8 cellular contexts compared by ENCODE assay signal in genomic region chr19:49148784-49149651, GRCh38. TPM values are rescaled to one million over a fixed set of nuclear protein-coding genes. Genes with fewer than 3 reads are reported as not detected.
DNase-seq lines count a peak whose midpoint lies in the region; ATAC-seq and TF ChIP-seq lines count a peak whose summit lies in the region.

No MANE protein-coding gene starts in this region.

- peak overlapping the region; percentile 32 to 88 (median 76) for H3K4me3 Mint-ChIP-seq in naive thymus-derived CD4-positive, alpha-beta T cell
- H3K4me3 Mint-ChIP-seq in stimulated activated naive B cell treated with anti-CD40 and anti-IgM and Interleukin-4, amounts not matched to agents 10 μg/mL and 1 μg/mL and 100 μg/mL, for 72 hours: peak overlapping the region; percentile 90 to 94

- no peaks in the 10 kb centered on the region for H3F3A ChIP-seq in Loucy (ENCODE audit: low read depth)

- no peak overlapping the region for H3K27ac Mint-ChIP-seq in naive thymus-derived CD4-positive, alpha-beta T cell
- H3K27ac Mint-ChIP-seq in stimulated activated naive B cell treated with anti-CD40 and anti-IgM and Interleukin-4, amounts not matched to agents 10 μg/mL and 1 μg/mL and 100 μg/mL, for 72 hours: no peak overlapping the region

- H3K9me3 ChIP-seq in Loucy (ENCODE audit: insufficient read depth, low read depth, low read length): no peaks in the 10 kb centered on the region
- H3K9me3 ChIP-seq in naive thymus-derived CD4-positive, alpha-beta T cell (ENCODE audit: control insufficient read depth in 2 of 3, low read length in 3 of 3): no peaks in the 10 kb centered on the region

- no peaks in the 10 kb centered on the region for H4K20me1 ChIP-seq in Loucy (ENCODE audit: insufficient read depth, low read length, poor library complexity, severe bottlenecking)

- POLR2A ChIA-PET in naive thymus-derived CD4-positive, alpha-beta T cell (lab: Charles Lee): interaction anchor here (1.5 kb wide), 1 partner anchor 51 kb away, joined by 4 read pairs; no protein-coding TSS in a partner anchor

- no peak overlapping the region for H3K27ac ChIP-seq in naive thymus-derived CD4-positive, alpha-beta T cell (ENCODE audit: low read depth, low read length)

- CTCF ChIA-PET in naive thymus-derived CD4-positive, alpha-beta T cell (lab: Charles Lee): interaction anchor here (0.6 to 4.6 kb wide), 5 partner anchors 10 to 162 kb away, joined by 3 to 28 read pairs (median 3); partner anchors contain the start of gene LIN7B

- peaks cover 16 to 43% (median 35%) of the 10 kb centered on the region in 7 donors for H3K4me1 Mint-ChIP-seq in naive thymus-derived CD4-positive, alpha-beta T cell
- H3K4me1 Mint-ChIP-seq in stimulated activated naive B cell treated with anti-CD40 and anti-IgM and Interleukin-4, amounts not matched to agents 10 μg/mL and 1 μg/mL and 100 μg/mL, for 72 hours: peaks cover 32 to 46% of the 10 kb centered on the region in 2 donors

- no peak for TF ChIP-seq CTCF in Loucy (conservative IDR thresholded peaks at IDR 0.05; ENCODE audit: low read length)

- DNase-seq in DMS 273 treated with DMSO at 0.1 percent for 48 hours (lab: John Stamatoyannopoulos, UW): peak; percentile 90
- peak; percentile 63 for DNase-seq in SHP77 treated with DMSO at 0.1 percent for 48 hours (lab: John Stamatoyannopoulos, UW)
- DNase-seq in activated effector memory CD4-positive, alpha-beta T cell treated with anti-CD3 and anti-CD28 coated beads, Interleukin-2, amount 50 U/mL, for 16 hours: peak; percentile 91
- peak; percentile 84 for DNase-seq in fibroblast of peridontal ligament (ENCODE audit: extremely low read depth)
- peak; percentile 39 to 83 (median 59) for DNase-seq in naive thymus-derived CD4-positive, alpha-beta T cell
- peak; percentile 77 for DNase-seq in stimulated activated naive B cell treated with anti-CD40 and anti-IgM and Interleukin-4, amounts not matched to agents 10 μg/mL and 1 μg/mL and 100 μg/mL, for 72 hours

- peak overlapping the region; percentile 84 for H3K4me3 ChIP-seq in Loucy (ENCODE audit: low read length, poor library complexity, severe bottlenecking)
- peak overlapping the region; percentile 52 for H3K4me3 ChIP-seq in naive thymus-derived CD4-positive, alpha-beta T cell (ENCODE audit: low read length)

- peak; percentile 75 for ATAC-seq in naive thymus-derived CD4-positive, alpha-beta T cell
- ATAC-seq in stimulated activated naive B cell treated with anti-CD40 and anti-IgM and Interleukin-4, amounts not matched to agents 10 μg/mL and 1 μg/mL and 100 μg/mL, for 72 hours (replicated peaks): peak; percentile 51 to 66
- no peak for ATAC-seq in HG03432 (IDR thresholded peaks at IDR 0.05; ENCODE audit: unreplicated experiment)

- H3K9ac ChIP-seq in Loucy (ENCODE audit: low read depth, low read length, poor library complexity, severe bottlenecking): peak overlapping the region; percentile 83

- no peaks in the 10 kb centered on the region for H3K27me3 ChIP-seq in Loucy (ENCODE audit: insufficient read depth, low read length, poor library complexity, severe bottlenecking)
- H3K27me3 ChIP-seq in naive thymus-derived CD4-positive, alpha-beta T cell (ENCODE audit: control insufficient read depth in 2 of 2, insufficient read depth in 2 of 2, low read length in 2 of 2): peaks cover 8 to 29% of the 10 kb centered on the region in 2 donors

- H3K9me3 Mint-ChIP-seq in naive thymus-derived CD4-positive, alpha-beta T cell: peaks cover 0 to 10% (median under 1%) of the 10 kb centered on the region in 11 donors
- H3K9me3 Mint-ChIP-seq in stimulated activated naive B cell treated with anti-CD40 and anti-IgM and Interleukin-4, amounts not matched to agents 10 μg/mL and 1 μg/mL and 100 μg/mL, for 72 hours: peaks cover 5 to 13% of the 10 kb centered on the region in 2 donors

- no peaks in the 10 kb centered on the region for H3K36me3 ChIP-seq in Loucy (ENCODE audit: insufficient read depth, low read length)
- H3K36me3 ChIP-seq in naive thymus-derived CD4-positive, alpha-beta T cell (ENCODE audit: control insufficient read depth in 2 of 3, insufficient read depth in 3 of 3, low read length in 3 of 3): no peaks in the 10 kb centered on the region

- H3K9me2 ChIP-seq in Loucy (replicated peaks; ENCODE audit: low read depth, low read length): no peaks in the 10 kb centered on the region

- peak overlapping the region; percentile 90 for H3K4me2 ChIP-seq in Loucy (ENCODE audit: low read depth, low read length, poor library complexity, severe bottlenecking)

- intact Hi-C loops in naive thymus-derived CD4-positive, alpha-beta T cell (cut with micrococcal nuclease): loop anchor here (1.0 to 10.0 kb wide), 5 partner anchors 21 to 354 kb away; partner anchors contain the start of genes GYS1 (in 1 of the 2), LHB (in 1 of the 2), RUVBL2 (in 1 of the 2) and SLC17A7 (in 1 of the 2)

- peaks cover 18% of the 10 kb centered on the region for H3K4me1 ChIP-seq in Loucy (ENCODE audit: insufficient read depth, low read length, poor library complexity, severe bottlenecking)
- H3K4me1 ChIP-seq in naive thymus-derived CD4-positive, alpha-beta T cell (ENCODE audit: control insufficient read depth in 2 of 2, insufficient read depth in 2 of 2, low read length in 2 of 2): peaks cover 8 to 35% of the 10 kb centered on the region in 2 donors

- peaks cover 0 to 7% (median 0%) of the 10 kb centered on the region in 5 donors for H3K36me3 Mint-ChIP-seq in naive thymus-derived CD4-positive, alpha-beta T cell
- H3K36me3 Mint-ChIP-seq in stimulated activated naive B cell treated with anti-CD40 and anti-IgM and Interleukin-4, amounts not matched to agents 10 μg/mL and 1 μg/mL and 100 μg/mL, for 72 hours: peaks cover 0 to 6% of the 10 kb centered on the region in 2 donors

- no peaks in the 10 kb centered on the region for H3K79me2 ChIP-seq in Loucy (ENCODE audit: insufficient read depth, low read length)

- H3K27me3 Mint-ChIP-seq in naive thymus-derived CD4-positive, alpha-beta T cell: peaks cover 59 to 71% (median 61%) of the 10 kb centered on the region in 5 donors
- peaks cover 77 to 83% of the 10 kb centered on the region in 2 donors for H3K27me3 Mint-ChIP-seq in stimulated activated naive B cell treated with anti-CD40 and anti-IgM and Interleukin-4, amounts not matched to agents 10 μg/mL and 1 μg/mL and 100 μg/mL, for 72 hours

- peak overlapping the region; percentile 92; the same call in 1 of the 2 replicates for H2AFZ ChIP-seq in Loucy (ENCODE audit: low read length)

RNA-seq across cellular contexts. Expression of gene HRC, which starts 6.2 kb away (rescaled TPM):
- not detected for total RNA-seq in naive thymus-derived CD4-positive, alpha-beta T cell
- not detected for polyA plus RNA-seq in naive thymus-derived CD4-positive, alpha-beta T cell

RNA-seq across cellular contexts. Expression of gene TRPM4, which starts 8.6 kb away (rescaled TPM):
- total RNA-seq in naive thymus-derived CD4-positive, alpha-beta T cell: 1 to 10 TPM in 1 of 5 experiments, under 1 TPM in 3, not detected in 1; 0.72 to 3.2 (median 0.85) TPM
- polyA plus RNA-seq in naive thymus-derived CD4-positive, alpha-beta T cell: under 1 TPM in 1 of 2 donors, not detected in 1; 0.13 TPM

RNA-seq across cellular contexts. Expression of gene PPFIA3, which starts 29.7 kb away (rescaled TPM):
- total RNA-seq in naive thymus-derived CD4-positive, alpha-beta T cell: 1 to 10 TPM; 2.2 to 4.9 (median 3.3) TPM
- under 1 TPM; 0.15 to 0.54 TPM for polyA plus RNA-seq in naive thymus-derived CD4-positive, alpha-beta T cell

RNA-seq across cellular contexts. Expression of gene C19orf73, which starts 30.1 kb away (rescaled TPM):
- total RNA-seq in naive thymus-derived CD4-positive, alpha-beta T cell: 1 to 10 TPM; 1.3 to 2.8 (median 2.2) TPM
- 1 to 10 TPM; 4.3 to 4.8 TPM for polyA plus RNA-seq in naive thymus-derived CD4-positive, alpha-beta T cell

RNA-seq across cellular contexts. Expression of gene LIN7B, which starts 34.8 kb away (rescaled TPM):
- 10 to 100 TPM in 4 of 5 experiments, 1 to 10 TPM in 1; 3.7 to 21.7 (median 10.8) TPM for total RNA-seq in naive thymus-derived CD4-positive, alpha-beta T cell
- polyA plus RNA-seq in naive thymus-derived CD4-positive, alpha-beta T cell: 1 to 10 TPM; 4.0 to 5.7 TPM
